Comparison of ENCODE assay signal across 2 cellular contexts in the genomic region with DNA sequence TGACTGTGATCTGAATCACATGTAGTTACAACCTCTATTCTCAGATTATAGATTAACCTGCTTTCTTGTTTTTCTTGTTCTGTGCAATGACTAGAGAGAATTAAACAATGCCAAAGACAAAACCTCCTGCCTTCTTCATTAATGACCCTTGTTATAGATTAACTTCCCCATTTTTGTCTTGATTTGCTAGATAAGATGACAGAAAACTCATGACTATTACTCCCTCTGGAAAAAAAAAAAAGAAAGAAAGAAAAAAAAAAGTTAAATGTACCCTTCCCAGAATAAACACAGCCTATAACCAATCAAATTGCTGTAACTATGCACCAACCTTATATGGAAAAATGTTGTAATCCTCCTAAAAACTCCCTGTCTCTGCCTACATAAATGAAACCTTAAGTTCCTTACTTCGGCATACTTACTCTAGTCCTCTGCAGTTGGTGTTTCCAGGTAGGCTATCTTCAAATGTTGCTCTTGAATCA.
TF ChIP-seq lines count a peak whose summit lies in the region.

No MANE protein-coding gene starts in this region.

TF ChIP-seq in liver, 16 proteins besides CTCF, POLR2A, EP300 and RAD21:
- peak in 1 of 2 donors; percentile 27 for TF ChIP-seq JUND (IDR thresholded peaks at IDR 0.05)
- peak in 1 of 2 donors; percentile 19 for TF ChIP-seq EGR1 (IDR thresholded peaks at IDR 0.05; ENCODE audit: low read depth in 2 of 2)
- TF ChIP-seq REST (IDR thresholded peaks at IDR 0.05) = no peak
- TF ChIP-seq NR2F2 (IDR thresholded peaks at IDR 0.05) = no peak
- TF ChIP-seq FOXA2 (IDR thresholded peaks at IDR 0.05) = no peak
- TF ChIP-seq YY1 (IDR thresholded peaks at IDR 0.05) = peak; percentile 12
- TF ChIP-seq RXRA (IDR thresholded peaks at IDR 0.05) = no peak
- no peak for TF ChIP-seq TAF1 (conservative IDR thresholded peaks at IDR 0.05)
- TF ChIP-seq, protein P1, sequence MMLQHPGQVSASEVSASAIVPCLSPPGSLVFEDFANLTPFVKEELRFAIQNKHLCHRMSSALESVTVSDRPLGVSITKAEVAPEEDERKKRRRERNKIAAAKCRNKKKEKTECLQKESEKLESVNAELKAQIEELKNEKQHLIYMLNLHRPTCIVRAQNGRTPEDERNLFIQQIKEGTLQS (IDR thresholded peaks at IDR 0.05) = no peak
- TF ChIP-seq SP1 (IDR thresholded peaks at IDR 0.05) = peak; percentile 69
- TF ChIP-seq FOXA1 (IDR thresholded peaks at IDR 0.05) = no peak
- no peak for TF ChIP-seq GABPA (IDR thresholded peaks at IDR 0.05 in 1 of 2, conservative IDR thresholded peaks at IDR 0.05 in 1 of 2)
- TF ChIP-seq HNF4A (conservative IDR thresholded peaks at IDR 0.05) = no peak
- TF ChIP-seq, protein P2, sequence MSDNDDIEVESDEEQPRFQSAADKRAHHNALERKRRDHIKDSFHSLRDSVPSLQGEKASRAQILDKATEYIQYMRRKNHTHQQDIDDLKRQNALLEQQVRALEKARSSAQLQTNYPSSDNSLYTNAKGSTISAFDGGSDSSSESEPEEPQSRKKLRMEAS (IDR thresholded peaks at IDR 0.05) = peak; percentile 14
- TF ChIP-seq ZBTB33 (IDR thresholded peaks at IDR 0.05) = no peak

TF ChIP-seq in HepG2, 621 proteins besides CTCF, POLR2A, EP300 and RAD21:
- TF ChIP-seq EHMT2 (IDR thresholded peaks at IDR 0.05; ENCODE audit: borderline replicate concordance, low read depth, low read length) (no peak), NBN (conservative IDR thresholded peaks at IDR 0.05) (no peak), ELF4 (CRISPR knock-in tag; IDR thresholded peaks at IDR 0.05; ENCODE audit: borderline replicate concordance) (no peak), CREBL2 (CRISPR knock-in tag; IDR thresholded peaks at IDR 0.05; ENCODE audit: borderline replicate concordance) (no peak), NPAS2 (CRISPR knock-in tag; IDR thresholded peaks at IDR 0.05; ENCODE audit: borderline replicate concordance) (no peak), TBP (CRISPR knock-in tag; IDR thresholded peaks at IDR 0.05) (no peak)
